21 cellular contexts compared by ENCODE assay signal in the genomic region with DNA sequence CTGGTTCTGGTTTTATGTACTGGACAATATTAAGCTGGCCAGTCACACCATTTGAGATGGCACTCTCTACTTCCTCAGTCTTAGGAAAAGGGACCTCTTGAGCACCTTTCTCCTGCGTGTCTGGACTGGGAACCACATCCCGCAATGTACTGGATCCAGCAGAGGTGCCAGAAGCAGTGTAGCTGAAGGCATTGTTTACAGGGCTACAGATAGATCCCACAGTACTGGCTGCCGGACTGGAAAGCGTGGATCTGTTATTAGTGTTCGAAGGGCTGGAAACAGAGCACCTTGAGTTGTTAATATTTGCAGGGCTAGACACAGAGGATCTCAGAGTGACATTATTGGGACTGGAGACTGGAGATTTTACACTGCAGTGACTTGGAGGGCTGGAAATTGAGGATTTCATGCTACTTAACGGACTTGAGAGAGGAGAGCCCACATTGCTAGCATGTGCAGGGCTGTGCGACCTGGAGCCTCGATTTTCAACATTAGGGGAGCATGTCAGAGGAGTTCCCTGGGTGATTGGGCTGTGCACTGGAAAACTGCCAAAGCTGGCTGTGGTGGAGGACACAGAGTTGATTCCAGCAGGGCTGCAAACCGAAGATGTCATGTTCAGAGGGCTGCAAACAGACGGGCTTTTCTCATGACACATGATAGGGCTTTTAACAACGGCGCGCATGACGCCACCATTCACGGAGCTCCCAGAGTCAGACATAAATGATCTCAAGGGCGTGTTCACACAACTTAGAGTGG.
"Had no signal": no experiment of that assay in that cellular context is flagged by ENCODE, and none has a peak within 500 bp of the region (broad histone marks: within the 10 kb centered on the region; RNA-seq: fewer than 3 reads in every experiment).

No MANE protein-coding gene starts in this region.

- H3K27me3 ChIP-seq: ascending aorta, sigmoid colon, suprapubic skin had no signal

- H3K27me3 Mint-ChIP-seq: activated naive CD8-positive, alpha-beta T cell treated with anti-CD3 and anti-CD28 coated beads, Interleukin-2, amount 50 U/mL, for 24 hours; activated T-cell treated with anti-CD3 and anti-CD28 coated beads, Interleukin-2, amount 50 U/mL, for 24 hours had no signal

- H3K27ac ChIP-seq: ascending aorta, coronary artery, sigmoid colon, suprapubic skin had no signal

- H3K4me3 ChIP-seq: ascending aorta, coronary artery, left lung, sigmoid colon, suprapubic skin had no signal

- H3K9me3 ChIP-seq: ascending aorta, left lung, sigmoid colon, suprapubic skin had no signal

- H3K36me3 ChIP-seq: ascending aorta, left lung, sigmoid colon, suprapubic skin had no signal

- H3K27ac Mint-ChIP-seq: activated naive CD8-positive, alpha-beta T cell treated with anti-CD3 and anti-CD28 coated beads, Interleukin-2, amount 50 U/mL, for 24 hours; activated T-cell treated with anti-CD3 and anti-CD28 coated beads, Interleukin-2, amount 50 U/mL, for 24 hours; mesothelial cell of epicardium; natural killer cell treated with Interleukin-12 subunit alpha and Interleukin-12 subunit beta and Interleukin-15 and Interleukin-18, amount 100 ng/mL, for 72 hours; progenitor cell of endocrine pancreas had no signal

- DNase-seq: activated CD4-positive, alpha-beta T cell treated with anti-CD3 and anti-CD28 coated beads, Interleukin-2, amount 50 U/mL, for 4 hours; activated CD4-positive, CD25-positive, alpha-beta regulatory T cell treated with anti-CD3 and anti-CD28 coated beads, Interleukin-2, amount 50 U/mL, for 72 hours; activated effector memory CD4-positive, alpha-beta T cell treated with anti-CD3 and anti-CD28 coated beads, Interleukin-2, amount 50 U/mL, for 16 hours; activated naive CD8-positive, alpha-beta T cell treated with anti-CD3 and anti-CD28 coated beads, Interleukin-2, amount 50 U/mL, for 24 hours; activated T-cell treated with anti-CD3 and anti-CD28 coated beads, Interleukin-2, amount 50 U/mL, for 24 hours; effector CD4-positive, alpha-beta T cell; foreskin melanocyte; islet precursor cell; left lung; occipital lobe; sigmoid colon; stimulated activated CD4-positive, alpha-beta T cell treated with anti-CD3 and anti-CD28 coated beads, Interleukin-12 subunit alpha, Interleukin-12 subunit beta, amount 100 ng/mL, for 4 hours; stimulated activated CD4-positive, alpha-beta T cell treated with anti-CD3 and anti-CD28 coated beads, Interleukin-2, amount 100 ng/mL, for 48 hours; stimulated activated CD8-positive, alpha-beta memory T cell treated with anti-CD3 and anti-CD28 coated beads, Interleukin-4, amount 100 ng/mL, for 48 hours; stimulated activated naive CD8-positive, alpha-beta T cell treated with anti-CD3 and anti-CD28 coated beads, Interleukin-15, Interleukin-2, amounts not matched to agents 100 U/mL and 50 U/mL, for 24 hours had no signal

- H3K36me3 Mint-ChIP-seq: mesothelial cell of epicardium; natural killer cell treated with Interleukin-12 subunit alpha and Interleukin-12 subunit beta and Interleukin-15 and Interleukin-18, amount 100 ng/mL, for 72 hours had no signal

- ATAC-seq: activated naive CD8-positive, alpha-beta T cell treated with anti-CD3 and anti-CD28 coated beads, Interleukin-2, amount 50 U/mL, for 24 hours; left lung; stimulated activated naive CD8-positive, alpha-beta T cell treated with anti-CD3 and anti-CD28 coated beads, Interleukin-15, Interleukin-2, amounts not matched to agents 100 U/mL and 50 U/mL, for 24 hours had no signal

- H3K4me3 Mint-ChIP-seq: activated naive CD8-positive, alpha-beta T cell treated with anti-CD3 and anti-CD28 coated beads, Interleukin-2, amount 50 U/mL, for 24 hours; activated T-cell treated with anti-CD3 and anti-CD28 coated beads, Interleukin-2, amount 50 U/mL, for 24 hours; mesothelial cell of epicardium; natural killer cell treated with Interleukin-12 subunit alpha and Interleukin-12 subunit beta and Interleukin-15 and Interleukin-18, amount 100 ng/mL, for 72 hours had no signal

- H3K9me3 Mint-ChIP-seq: activated naive CD8-positive, alpha-beta T cell treated with anti-CD3 and anti-CD28 coated beads, Interleukin-2, amount 50 U/mL, for 24 hours; activated T-cell treated with anti-CD3 and anti-CD28 coated beads, Interleukin-2, amount 50 U/mL, for 24 hours; mesothelial cell of epicardium; natural killer cell treated with Interleukin-12 subunit alpha and Interleukin-12 subunit beta and Interleukin-15 and Interleukin-18, amount 100 ng/mL, for 72 hours had no signal
